8 cellular contexts compared by ENCODE assay signal in genomic region chr3:158329696-158330441, GRCh38.
A peak's percentile ranks its signal among the peaks of the same experiment; 100 is the strongest.
DNase-seq lines count a peak whose midpoint lies in the region; ATAC-seq and TF ChIP-seq lines count a peak whose summit lies in the region.
"Not testable (repeated sequence)": the region's sequence is repeated elsewhere in the genome, so short reads cannot be mapped to it uniquely, and the experiment has no call there.

No MANE protein-coding gene starts in this region.

- H3K9me3 Mint-ChIP-seq in naive thymus-derived CD8-positive, alpha-beta T cell: peaks cover 0 to 18% (median 5%) of the 10 kb centered on the region in 9 donors

- H3K4me3 Mint-ChIP-seq in naive thymus-derived CD8-positive, alpha-beta T cell: peak overlapping the region in 6 of 10 donors; percentile 10 to 44 (median 20)

- H3K4me1 Mint-ChIP-seq in naive thymus-derived CD8-positive, alpha-beta T cell: not testable (repeated sequence)

- not testable (repeated sequence) for TF ChIP-seq CTCF in BJ (IDR thresholded peaks at IDR 0.05; ENCODE audit: insufficient read depth, low read depth, low read length); KMS-11 (conservative IDR thresholded peaks at IDR 0.05; ENCODE audit: low read depth, low read length); WERI-Rb-1 (IDR thresholded peaks at IDR 0.05; ENCODE audit: low read depth, low read length); colonic mucosa (IDR thresholded peaks at IDR 0.05); fibroblast of pulmonary artery (IDR thresholded peaks at IDR 0.05; ENCODE audit: low read length, missing control alignments); suprapubic skin (IDR thresholded peaks at IDR 0.05)

- TF ChIP-seq EP300 in suprapubic skin (IDR thresholded peaks at IDR 0.05): not testable (repeated sequence)

- H3K27ac ChIP-seq in KMS-11: peak overlapping the region; percentile 46
- not testable (repeated sequence) for H3K27ac ChIP-seq in WERI-Rb-1; colonic mucosa; iPS-18a (ENCODE audit: low read length); suprapubic skin

- not testable (repeated sequence) for H3K9me3 ChIP-seq in WERI-Rb-1 (ENCODE audit: severe bottlenecking); colonic mucosa; iPS-18a (ENCODE audit: control insufficient read depth, low read depth, low read length); suprapubic skin

- peak overlapping the region; percentile 38; the same call in 1 of the 2 replicates for H3K9ac ChIP-seq in KMS-11
- H3K9ac ChIP-seq in colonic mucosa (ENCODE audit: low read depth in 2 of 2, low read length in 2 of 2); iPS-18a (ENCODE audit: low read length): not testable (repeated sequence)

- intact Hi-C loops in colonic mucosa (cut with DNase I): not testable (repeated sequence)

- not testable (repeated sequence) for TF ChIP-seq POLR2A in suprapubic skin (IDR thresholded peaks at IDR 0.05)

- H2AFZ ChIP-seq in KMS-11 (ENCODE audit: low read depth): not testable (repeated sequence)

- H3K4me2 ChIP-seq in KMS-11: peak overlapping the region; percentile 45; the same call in 1 of the 2 replicates

- peaks cover 15% of the 10 kb centered on the region for H3K4me1 ChIP-seq in KMS-11 (ENCODE audit: low read depth, poor library complexity, severe bottlenecking)
- not testable (repeated sequence) for H3K4me1 ChIP-seq in colonic mucosa; iPS-18a (ENCODE audit: control insufficient read depth, low read depth, low read length); suprapubic skin

- CTCF ChIA-PET in BJ (lab: Yijun Ruan, JAX): interaction anchor here (2.0 kb wide), 1 partner anchor 17 kb away, joined by 5 read pairs; no protein-coding TSS in a partner anchor

- POLR2A ChIA-PET in BJ (lab: Charles Lee); naive thymus-derived CD8-positive, alpha-beta T cell (lab: Charles Lee): not testable (repeated sequence)

- not testable (repeated sequence) for H3K27me3 ChIP-seq in BJ (ENCODE audit: control insufficient read depth, insufficient read depth, low read length); KMS-11 (ENCODE audit: insufficient read depth, low read depth); WERI-Rb-1 (ENCODE audit: insufficient read depth, low read depth, severe bottlenecking); colonic mucosa; iPS-18a (ENCODE audit: control insufficient read depth, insufficient read depth, low read length); suprapubic skin

- DNase-seq in BJ (ENCODE audit: low read depth); naive thymus-derived CD8-positive, alpha-beta T cell; suprapubic skin (ENCODE audit: low spot score in 2 of 2): not testable (repeated sequence)
- DNase-seq in WERI-Rb-1: peak; percentile 29
- DNase-seq in colonic mucosa: peak; percentile 23
- DNase-seq in fibroblast of pulmonary artery (ENCODE audit: low read depth): peak; percentile 14

- H3K4me3 ChIP-seq in BJ (ENCODE audit: low read depth, low read length) (peak overlapping the region; percentile 31), WERI-Rb-1 (ENCODE audit: low read depth, low read length) (peak overlapping the region; percentile 10; the same call in 1 of the 2 replicates), colonic mucosa (peak overlapping the region; percentile 22), fibroblast of pulmonary artery (replicated peaks; ENCODE audit: low read depth, low read length) (peak overlapping the region; percentile 51), iPS-18a (ENCODE audit: low read length) (peak overlapping the region; percentile 21), suprapubic skin (peak overlapping the region; percentile 27)
- not testable (repeated sequence) for H3K4me3 ChIP-seq in KMS-11 (IDR thresholded peaks at IDR 0.05; ENCODE audit: insufficient read depth, low read depth, low read length)

- not testable (repeated sequence) for H3K79me2 ChIP-seq in KMS-11 (ENCODE audit: insufficient read depth, low read depth)

- H3K27me3 Mint-ChIP-seq in naive thymus-derived CD8-positive, alpha-beta T cell: not testable (repeated sequence)

- H3K27ac Mint-ChIP-seq in naive thymus-derived CD8-positive, alpha-beta T cell: peak overlapping the region in 2 of 10 donors; percentile 19

- not testable (repeated sequence) for ATAC-seq in naive thymus-derived CD8-positive, alpha-beta T cell

- not testable (repeated sequence) for H4K20me1 ChIP-seq in KMS-11 (ENCODE audit: insufficient read depth)

- not testable (repeated sequence) for H3K36me3 ChIP-seq in BJ (ENCODE audit: control insufficient read depth, insufficient read depth, low read length); KMS-11 (ENCODE audit: insufficient read depth); WERI-Rb-1; colonic mucosa; iPS-18a (ENCODE audit: control insufficient read depth, low read depth, low read length); suprapubic skin

- WGBS in suprapubic skin: 43% methylated on average over 21 of the region's 21 CpGs

- peaks cover 8 to 33% (median 9%) of the 10 kb centered on the region in 3 donors for H3K36me3 Mint-ChIP-seq in naive thymus-derived CD8-positive, alpha-beta T cell
